In genomic region chr7:132594741-132595140, GRCh38 we compare ENCODE assay signal across 1 cellular context. TPM values are rescaled to one million over a fixed set of nuclear protein-coding genes. Genes with fewer than 3 reads are reported as not detected.
"Had no signal": no experiment of that assay in that cellular context is flagged by ENCODE, and none has a peak within 500 bp of the region (broad histone marks: within the 10 kb centered on the region; RNA-seq: fewer than 3 reads in every experiment).

No MANE protein-coding gene starts in this region.

RNA-seq across cellular contexts. Expression of gene PLXNA4, which starts 18.5 kb away (rescaled TPM):
- polyA plus RNA-seq: GM12878 had no signal
